Comparison of ENCODE assay signal across 3 cellular contexts in the genomic region with DNA sequence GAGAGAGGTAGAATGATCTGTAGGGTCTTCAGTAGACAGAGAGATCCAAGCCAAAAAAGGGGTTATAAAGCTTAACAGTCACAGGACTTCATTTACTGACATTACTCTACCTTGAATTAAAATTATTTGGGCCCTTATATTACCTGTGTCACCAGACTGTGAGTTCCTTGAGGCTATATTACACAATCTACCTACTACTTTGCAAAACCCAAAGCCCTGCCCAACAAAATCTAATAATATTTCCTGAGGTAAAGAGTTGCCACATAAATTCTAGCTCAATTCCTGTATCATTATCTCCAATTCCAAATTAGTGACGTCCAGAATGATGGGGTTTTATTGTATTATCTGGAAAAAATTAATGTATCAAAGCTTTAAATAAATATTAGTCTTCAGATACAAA.
TF ChIP-seq lines count a peak whose summit lies in the region.

No MANE protein-coding gene starts in this region.

TF ChIP-seq in A549, 52 proteins besides CTCF, POLR2A, EP300 and RAD21:
- TF ChIP-seq, protein P1, sequence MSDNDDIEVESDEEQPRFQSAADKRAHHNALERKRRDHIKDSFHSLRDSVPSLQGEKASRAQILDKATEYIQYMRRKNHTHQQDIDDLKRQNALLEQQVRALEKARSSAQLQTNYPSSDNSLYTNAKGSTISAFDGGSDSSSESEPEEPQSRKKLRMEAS (IDR thresholded peaks at IDR 0.05), result no peak
- no peak for TF ChIP-seq PHF8 (IDR thresholded peaks at IDR 0.05; ENCODE audit: borderline replicate concordance, low read depth)
- no peak for TF ChIP-seq TFCP2L1 (CRISPR knock-in tag; IDR thresholded peaks at IDR 0.05)
- TF ChIP-seq SMC3 (IDR thresholded peaks at IDR 0.05), result no peak
- TF ChIP-seq USF2 (IDR thresholded peaks at IDR 0.05), result no peak
- no peak for TF ChIP-seq RFX5 (IDR thresholded peaks at IDR 0.05)
- no peak for TF ChIP-seq SREBF2 (IDR thresholded peaks at IDR 0.05)
- TF ChIP-seq CBX2 (IDR thresholded peaks at IDR 0.05; ENCODE audit: borderline replicate concordance, low read depth), result no peak
- TF ChIP-seq EHF (CRISPR knock-in tag; IDR thresholded peaks at IDR 0.05), result no peak
- no peak for TF ChIP-seq FOXS1 (CRISPR knock-in tag; IDR thresholded peaks at IDR 0.05)
- no peak for TF ChIP-seq CHD4 (IDR thresholded peaks at IDR 0.05; ENCODE audit: borderline replicate concordance)
- TF ChIP-seq EHMT2 (IDR thresholded peaks at IDR 0.05; ENCODE audit: low read depth), result no peak
- no peak for TF ChIP-seq MYC (IDR thresholded peaks at IDR 0.05; ENCODE audit: borderline replicate concordance, low read length)
- TF ChIP-seq RARB (CRISPR knock-in tag; IDR thresholded peaks at IDR 0.05), result no peak

TF ChIP-seq in HCT116, 20 proteins besides CTCF, POLR2A, EP300 and RAD21:
- TF ChIP-seq EGR1 (IDR thresholded peaks at IDR 0.05; ENCODE audit: low read depth), result no peak
- TF ChIP-seq CEBPB (IDR thresholded peaks at IDR 0.05; ENCODE audit: low read depth), result no peak
- TF ChIP-seq EZH2 (IDR thresholded peaks at IDR 0.05), result no peak
- TF ChIP-seq, protein P1 (IDR thresholded peaks at IDR 0.05), result no peak
- TF ChIP-seq JUND (IDR thresholded peaks at IDR 0.05), result no peak
- TF ChIP-seq SIN3A (IDR thresholded peaks at IDR 0.05; ENCODE audit: low read depth), result no peak
- no peak for TF ChIP-seq EZH2phosphoT487 (IDR thresholded peaks at IDR 0.05; ENCODE audit: borderline replicate concordance)
- TF ChIP-seq, protein P2, sequence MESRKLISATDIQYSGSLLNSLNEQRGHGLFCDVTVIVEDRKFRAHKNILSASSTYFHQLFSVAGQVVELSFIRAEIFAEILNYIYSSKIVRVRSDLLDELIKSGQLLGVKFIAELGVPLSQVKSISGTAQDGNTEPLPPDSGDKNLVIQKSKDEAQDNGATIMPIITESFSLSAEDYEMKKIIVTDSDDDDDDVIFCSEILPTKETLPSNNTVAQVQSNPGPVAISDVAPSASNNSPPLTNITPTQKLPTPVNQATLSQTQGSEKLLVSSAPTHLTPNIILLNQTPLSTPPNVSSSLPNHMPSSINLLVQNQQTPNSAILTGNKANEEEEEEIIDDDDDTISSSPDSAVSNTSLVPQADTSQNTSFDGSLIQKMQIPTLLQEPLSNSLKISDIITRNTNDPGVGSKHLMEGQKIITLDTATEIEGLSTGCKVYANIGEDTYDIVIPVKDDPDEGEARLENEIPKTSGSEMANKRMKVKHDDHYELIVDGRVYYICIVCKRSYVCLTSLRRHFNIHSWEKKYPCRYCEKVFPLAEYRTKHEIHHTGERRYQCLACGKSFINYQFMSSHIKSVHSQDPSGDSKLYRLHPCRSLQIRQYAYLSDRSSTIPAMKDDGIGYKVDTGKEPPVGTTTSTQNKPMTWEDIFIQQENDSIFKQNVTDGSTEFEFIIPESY (IDR thresholded peaks at IDR 0.05; ENCODE audit: extremely low read depth, insufficient replicate concordance, low read length), result no peak
- TF ChIP-seq ZNF274 (IDR thresholded peaks at IDR 0.05; ENCODE audit: low read depth, low read length), result no peak
- no peak for TF ChIP-seq CBX3 (IDR thresholded peaks at IDR 0.05; ENCODE audit: low read depth)
- TF ChIP-seq ZFX (IDR thresholded peaks at IDR 0.05), result no peak
- no peak for TF ChIP-seq FOSL1 (IDR thresholded peaks at IDR 0.05; ENCODE audit: low read depth)
- TF ChIP-seq YY1 (IDR thresholded peaks at IDR 0.05; ENCODE audit: extremely low read depth, insufficient replicate concordance, low read depth, low read length), result no peak
- no peak for TF ChIP-seq SRF (IDR thresholded peaks at IDR 0.05; ENCODE audit: low read depth)
- TF ChIP-seq ELF1 (IDR thresholded peaks at IDR 0.05; ENCODE audit: borderline replicate concordance, low read depth), result no peak
- TF ChIP-seq, protein P3, sequence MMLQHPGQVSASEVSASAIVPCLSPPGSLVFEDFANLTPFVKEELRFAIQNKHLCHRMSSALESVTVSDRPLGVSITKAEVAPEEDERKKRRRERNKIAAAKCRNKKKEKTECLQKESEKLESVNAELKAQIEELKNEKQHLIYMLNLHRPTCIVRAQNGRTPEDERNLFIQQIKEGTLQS (IDR thresholded peaks at IDR 0.05), result no peak
- TF ChIP-seq, protein P4, sequence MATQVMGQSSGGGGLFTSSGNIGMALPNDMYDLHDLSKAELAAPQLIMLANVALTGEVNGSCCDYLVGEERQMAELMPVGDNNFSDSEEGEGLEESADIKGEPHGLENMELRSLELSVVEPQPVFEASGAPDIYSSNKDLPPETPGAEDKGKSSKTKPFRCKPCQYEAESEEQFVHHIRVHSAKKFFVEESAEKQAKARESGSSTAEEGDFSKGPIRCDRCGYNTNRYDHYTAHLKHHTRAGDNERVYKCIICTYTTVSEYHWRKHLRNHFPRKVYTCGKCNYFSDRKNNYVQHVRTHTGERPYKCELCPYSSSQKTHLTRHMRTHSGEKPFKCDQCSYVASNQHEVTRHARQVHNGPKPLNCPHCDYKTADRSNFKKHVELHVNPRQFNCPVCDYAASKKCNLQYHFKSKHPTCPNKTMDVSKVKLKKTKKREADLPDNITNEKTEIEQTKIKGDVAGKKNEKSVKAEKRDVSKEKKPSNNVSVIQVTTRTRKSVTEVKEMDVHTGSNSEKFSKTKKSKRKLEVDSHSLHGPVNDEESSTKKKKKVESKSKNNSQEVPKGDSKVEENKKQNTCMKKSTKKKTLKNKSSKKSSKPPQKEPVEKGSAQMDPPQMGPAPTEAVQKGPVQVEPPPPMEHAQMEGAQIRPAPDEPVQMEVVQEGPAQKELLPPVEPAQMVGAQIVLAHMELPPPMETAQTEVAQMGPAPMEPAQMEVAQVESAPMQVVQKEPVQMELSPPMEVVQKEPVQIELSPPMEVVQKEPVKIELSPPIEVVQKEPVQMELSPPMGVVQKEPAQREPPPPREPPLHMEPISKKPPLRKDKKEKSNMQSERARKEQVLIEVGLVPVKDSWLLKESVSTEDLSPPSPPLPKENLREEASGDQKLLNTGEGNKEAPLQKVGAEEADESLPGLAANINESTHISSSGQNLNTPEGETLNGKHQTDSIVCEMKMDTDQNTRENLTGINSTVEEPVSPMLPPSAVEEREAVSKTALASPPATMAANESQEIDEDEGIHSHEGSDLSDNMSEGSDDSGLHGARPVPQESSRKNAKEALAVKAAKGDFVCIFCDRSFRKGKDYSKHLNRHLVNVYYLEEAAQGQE (IDR thresholded peaks at IDR 0.05; ENCODE audit: low read depth), result no peak

TF ChIP-seq in GM12878, 131 proteins besides CTCF, POLR2A, EP300 and RAD21:
- TF ChIP-seq NR2F1 (conservative IDR thresholded peaks at IDR 0.05), result no peak
- TF ChIP-seq HDAC2 (IDR thresholded peaks at IDR 0.05), result no peak
- no peak for TF ChIP-seq YY1 (IDR thresholded peaks at IDR 0.05; ENCODE audit: low read depth, low read length)
- TF ChIP-seq, protein P5, sequence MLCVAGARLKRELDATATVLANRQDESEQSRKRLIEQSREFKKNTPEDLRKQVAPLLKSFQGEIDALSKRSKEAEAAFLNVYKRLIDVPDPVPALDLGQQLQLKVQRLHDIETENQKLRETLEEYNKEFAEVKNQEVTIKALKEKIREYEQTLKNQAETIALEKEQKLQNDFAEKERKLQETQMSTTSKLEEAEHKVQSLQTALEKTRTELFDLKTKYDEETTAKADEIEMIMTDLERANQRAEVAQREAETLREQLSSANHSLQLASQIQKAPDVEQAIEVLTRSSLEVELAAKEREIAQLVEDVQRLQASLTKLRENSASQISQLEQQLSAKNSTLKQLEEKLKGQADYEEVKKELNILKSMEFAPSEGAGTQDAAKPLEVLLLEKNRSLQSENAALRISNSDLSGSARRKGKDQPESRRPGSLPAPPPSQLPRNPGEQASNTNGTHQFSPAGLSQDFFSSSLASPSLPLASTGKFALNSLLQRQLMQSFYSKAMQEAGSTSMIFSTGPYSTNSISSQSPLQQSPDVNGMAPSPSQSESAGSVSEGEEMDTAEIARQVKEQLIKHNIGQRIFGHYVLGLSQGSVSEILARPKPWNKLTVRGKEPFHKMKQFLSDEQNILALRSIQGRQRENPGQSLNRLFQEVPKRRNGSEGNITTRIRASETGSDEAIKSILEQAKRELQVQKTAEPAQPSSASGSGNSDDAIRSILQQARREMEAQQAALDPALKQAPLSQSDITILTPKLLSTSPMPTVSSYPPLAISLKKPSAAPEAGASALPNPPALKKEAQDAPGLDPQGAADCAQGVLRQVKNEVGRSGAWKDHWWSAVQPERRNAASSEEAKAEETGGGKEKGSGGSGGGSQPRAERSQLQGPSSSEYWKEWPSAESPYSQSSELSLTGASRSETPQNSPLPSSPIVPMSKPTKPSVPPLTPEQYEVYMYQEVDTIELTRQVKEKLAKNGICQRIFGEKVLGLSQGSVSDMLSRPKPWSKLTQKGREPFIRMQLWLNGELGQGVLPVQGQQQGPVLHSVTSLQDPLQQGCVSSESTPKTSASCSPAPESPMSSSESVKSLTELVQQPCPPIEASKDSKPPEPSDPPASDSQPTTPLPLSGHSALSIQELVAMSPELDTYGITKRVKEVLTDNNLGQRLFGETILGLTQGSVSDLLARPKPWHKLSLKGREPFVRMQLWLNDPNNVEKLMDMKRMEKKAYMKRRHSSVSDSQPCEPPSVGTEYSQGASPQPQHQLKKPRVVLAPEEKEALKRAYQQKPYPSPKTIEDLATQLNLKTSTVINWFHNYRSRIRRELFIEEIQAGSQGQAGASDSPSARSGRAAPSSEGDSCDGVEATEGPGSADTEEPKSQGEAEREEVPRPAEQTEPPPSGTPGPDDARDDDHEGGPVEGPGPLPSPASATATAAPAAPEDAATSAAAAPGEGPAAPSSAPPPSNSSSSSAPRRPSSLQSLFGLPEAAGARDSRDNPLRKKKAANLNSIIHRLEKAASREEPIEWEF (IDR thresholded peaks at IDR 0.05; ENCODE audit: insufficient replicate concordance, low read depth, low read length), result no peak
- no peak for TF ChIP-seq RCOR1 (conservative IDR thresholded peaks at IDR 0.05; ENCODE audit: low read depth, low read length)
- no peak for TF ChIP-seq SMAD5 (IDR thresholded peaks at IDR 0.05; ENCODE audit: low read depth)
- no peak for TF ChIP-seq IRF4 (IDR thresholded peaks at IDR 0.05; ENCODE audit: low read depth, low read length)
- TF ChIP-seq, protein P1 (IDR thresholded peaks at IDR 0.05; ENCODE audit: low read depth, low read length), result no peak
- no peak for TF ChIP-seq SMAD1 (IDR thresholded peaks at IDR 0.05; ENCODE audit: low read depth, partially characterized antibody)
- TF ChIP-seq CHD1 (IDR thresholded peaks at IDR 0.05; ENCODE audit: low read depth, low read length), result no peak
- TF ChIP-seq TCF12 (IDR thresholded peaks at IDR 0.05; ENCODE audit: low read depth, low read length), result no peak
- TF ChIP-seq, protein P6, sequence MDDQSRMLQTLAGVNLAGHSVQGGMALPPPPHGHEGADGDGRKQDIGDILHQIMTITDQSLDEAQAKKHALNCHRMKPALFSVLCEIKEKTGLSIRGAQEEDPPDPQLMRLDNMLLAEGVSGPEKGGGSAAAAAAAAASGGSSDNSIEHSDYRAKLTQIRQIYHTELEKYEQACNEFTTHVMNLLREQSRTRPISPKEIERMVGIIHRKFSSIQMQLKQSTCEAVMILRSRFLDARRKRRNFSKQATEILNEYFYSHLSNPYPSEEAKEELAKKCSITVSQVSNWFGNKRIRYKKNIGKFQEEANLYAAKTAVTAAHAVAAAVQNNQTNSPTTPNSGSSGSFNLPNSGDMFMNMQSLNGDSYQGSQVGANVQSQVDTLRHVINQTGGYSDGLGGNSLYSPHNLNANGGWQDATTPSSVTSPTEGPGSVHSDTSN (IDR thresholded peaks at IDR 0.05; ENCODE audit: insufficient replicate concordance, low read depth, low read length), result no peak
- no peak for TF ChIP-seq TAF1 (IDR thresholded peaks at IDR 0.05; ENCODE audit: borderline replicate concordance, low read depth, low read length)
